13 cellular contexts compared by ENCODE assay signal in genomic region chr14:74684444-74684843, GRCh38. TPM values are rescaled to one million over a fixed set of nuclear protein-coding genes. Genes with fewer than 3 reads are reported as not detected.
DNase-seq lines count a peak whose midpoint lies in the region; ATAC-seq and TF ChIP-seq lines count a peak whose summit lies in the region.
"Had no signal": no experiment of that assay in that cellular context is flagged by ENCODE, and none has a peak within 500 bp of the region (broad histone marks: within the 10 kb centered on the region; RNA-seq: fewer than 3 reads in every experiment).

No MANE protein-coding gene starts in this region.

- no peaks in the 10 kb centered on the region for H4K20me1 ChIP-seq in mammary epithelial cell (ENCODE audit: insufficient read depth, low read length)

- no TSS peak for BruUV-seq in mammary epithelial cell (replicated peaks; lab: Mats Ljungman, UMichigan)

- in situ Hi-C loops in mammary epithelial cell (cut with MboI; ENCODE audit: low sequenced_read_pairs in 2 of 2), result no loop called here

- H3K79me2 ChIP-seq in mammary epithelial cell (ENCODE audit: insufficient read depth, low read length), result peaks cover 5% of the 10 kb centered on the region

- H3K4me1 ChIP-seq in mammary epithelial cell (ENCODE audit: insufficient read depth, low read length), result no peaks in the 10 kb centered on the region

- H3K4me2 ChIP-seq in mammary epithelial cell (ENCODE audit: insufficient read depth, low read depth, low read length), result no peak overlapping the region

- POLR2A ChIA-PET in activated CD4-positive, alpha-beta T cell treated with anti-CD3 and anti-CD28 coated beads, Interleukin-2, amount 10 ng/mL, durations not matched to agents 7 days and 5 days (lab: Charles Lee), result no interaction called here

- peak overlapping the region; percentile 33 for H3K27ac Mint-ChIP-seq in activated CD4-positive, alpha-beta T cell treated with anti-CD3 and anti-CD28 coated beads, Interleukin-2, amount 10 ng/mL, durations not matched to agents 7 days and 5 days
- H3K27ac Mint-ChIP-seq in activated CD4-positive, alpha-beta T cell treated with anti-CD3 and anti-CD28 coated beads, Interleukin-2, amount 10 ng/mL, durations not matched to agents 24 days and 14 days, result no peak overlapping the region
- no peak overlapping the region for H3K27ac Mint-ChIP-seq in stimulated activated memory B cell treated with anti-CD40 and anti-IgM and Interleukin-4, amounts not matched to agents 10 μg/mL and 1 μg/mL and 100 μg/mL, for 72 hours

- H3K4me1 Mint-ChIP-seq in activated CD4-positive, alpha-beta T cell treated with anti-CD3 and anti-CD28 coated beads, Interleukin-2, amount 10 ng/mL, durations not matched to agents 7 days and 5 days, result peaks cover 25% of the 10 kb centered on the region
- peaks cover 8% of the 10 kb centered on the region for H3K4me1 Mint-ChIP-seq in activated CD4-positive, alpha-beta T cell treated with anti-CD3 and anti-CD28 coated beads, Interleukin-2, amount 10 ng/mL, durations not matched to agents 24 days and 14 days
- H3K4me1 Mint-ChIP-seq in stimulated activated memory B cell treated with anti-CD40 and anti-IgM and Interleukin-4, amounts not matched to agents 10 μg/mL and 1 μg/mL and 100 μg/mL, for 72 hours, result peaks cover 29% of the 10 kb centered on the region

- no peaks in the 10 kb centered on the region for H3K9me3 ChIP-seq in mammary epithelial cell (replicated peaks; ENCODE audit: insufficient read depth, low read length)

- H3K27me3 Mint-ChIP-seq in activated CD4-positive, alpha-beta T cell treated with anti-CD3 and anti-CD28 coated beads, Interleukin-2, amount 10 ng/mL, durations not matched to agents 7 days and 5 days, result no peaks in the 10 kb centered on the region
- no peaks in the 10 kb centered on the region for H3K27me3 Mint-ChIP-seq in activated CD4-positive, alpha-beta T cell treated with anti-CD3 and anti-CD28 coated beads, Interleukin-2, amount 10 ng/mL, durations not matched to agents 24 days and 14 days
- no peaks in the 10 kb centered on the region for H3K27me3 Mint-ChIP-seq in stimulated activated memory B cell treated with anti-CD40 and anti-IgM and Interleukin-4, amounts not matched to agents 10 μg/mL and 1 μg/mL and 100 μg/mL, for 72 hours

- CTCF ChIA-PET in activated CD4-positive, alpha-beta T cell treated with anti-CD3 and anti-CD28 coated beads, Interleukin-2, amount 10 ng/mL, durations not matched to agents 7 days and 5 days (lab: Charles Lee), result interaction anchor here (0.7 kb wide), 1 partner anchor 78 kb away, joined by 6 read pairs; no protein-coding TSS in a partner anchor
- CTCF ChIA-PET in mammary epithelial cell (lab: Charles Lee; ENCODE audit: low non-redundant PET), result no interaction called here

- ATAC-seq in HG03095 (IDR thresholded peaks at IDR 0.05; ENCODE audit: unreplicated experiment), result peak; percentile 60
- peak; percentile 89 for ATAC-seq in stimulated activated memory B cell treated with anti-CD40 and anti-IgM and Interleukin-4, amounts not matched to agents 10 μg/mL and 1 μg/mL and 100 μg/mL, for 72 hours

- intact Hi-C loops in activated CD4-positive, alpha-beta T cell treated with anti-CD3 and anti-CD28 coated beads, Interleukin-2, amount 10 ng/mL, durations not matched to agents 24 days and 14 days (cut with micrococcal nuclease), result no loop called here
- intact Hi-C loops in mammary epithelial cell (cut with micrococcal nuclease), result no loop called here

- H3K36me3 ChIP-seq in mammary epithelial cell (ENCODE audit: insufficient read depth, low read length), result peaks cover 16% of the 10 kb centered on the region

- no peak for DNase-seq in activated CD4-positive, alpha-beta T cell treated with anti-CD3 and anti-CD28 coated beads, Interleukin-2, amount 10 ng/mL, durations not matched to agents 7 days and 5 days
- no peak for DNase-seq in activated CD4-positive, alpha-beta T cell treated with anti-CD3 and anti-CD28 coated beads, Interleukin-2, amount 10 ng/mL, durations not matched to agents 24 days and 14 days
- DNase-seq in SKM-1 treated with dmso at 0.1 percent for 144 hours (lab: John Stamatoyannopoulos, UW; ENCODE audit: unreplicated experiment) (peak; percentile 74), mammary epithelial cell (no peak), EL (no peak), GM03348 (ENCODE audit: low spot score) (no peak)
- DNase-seq: activated CD4-positive, alpha-beta T cell treated with anti-CD3 and anti-CD28 coated beads for 4 hours; activated naive CD4-positive, alpha-beta T cell; DMS79 treated with DMSO at 0.1 percent for 48 hours; foreskin melanocyte; NCI-H2081 had no signal

- TF ChIP-seq CTCF in mammary epithelial cell (conservative IDR thresholded peaks at IDR 0.05 in 1 of 2, IDR thresholded peaks at IDR 0.05 in 1 of 2; ENCODE audit: extremely low read depth in 1 of 2, insufficient read depth in 1 of 2, low read depth in 1 of 2, low read length in 2 of 2), result no peak

- dilution Hi-C loops in mammary epithelial cell (cut with HindIII; ENCODE audit: low sequenced_read_pairs), result no loop called here

- H3K27me3 ChIP-seq in mammary epithelial cell (ENCODE audit: insufficient read depth, low read length), result no peaks in the 10 kb centered on the region

- no peak overlapping the region for H2AFZ ChIP-seq in mammary epithelial cell (ENCODE audit: low read depth, low read length)

- 95% methylated on average over 12 of the region's 12 CpGs for WGBS in mammary epithelial cell (ENCODE audit: low coverage, missing lambda C conversion rate)

- H3K9ac ChIP-seq in mammary epithelial cell (ENCODE audit: insufficient read depth, low read length), result no peak overlapping the region

- H3K27ac ChIP-seq in mammary epithelial cell (ENCODE audit: insufficient read depth, low read depth, low read length), result no peak overlapping the region

- H3K36me3 Mint-ChIP-seq in activated CD4-positive, alpha-beta T cell treated with anti-CD3 and anti-CD28 coated beads, Interleukin-2, amount 10 ng/mL, durations not matched to agents 7 days and 5 days (ENCODE audit: low read depth), result peaks cover 40% of the 10 kb centered on the region
- H3K36me3 Mint-ChIP-seq in activated CD4-positive, alpha-beta T cell treated with anti-CD3 and anti-CD28 coated beads, Interleukin-2, amount 10 ng/mL, durations not matched to agents 24 days and 14 days (ENCODE audit: low read depth), result peaks cover 49% of the 10 kb centered on the region
- peaks cover 67% of the 10 kb centered on the region for H3K36me3 Mint-ChIP-seq in stimulated activated memory B cell treated with anti-CD40 and anti-IgM and Interleukin-4, amounts not matched to agents 10 μg/mL and 1 μg/mL and 100 μg/mL, for 72 hours

- H3K4me3 Mint-ChIP-seq in activated CD4-positive, alpha-beta T cell treated with anti-CD3 and anti-CD28 coated beads, Interleukin-2, amount 10 ng/mL, durations not matched to agents 7 days and 5 days, result no peak overlapping the region
- H3K4me3 Mint-ChIP-seq in activated CD4-positive, alpha-beta T cell treated with anti-CD3 and anti-CD28 coated beads, Interleukin-2, amount 10 ng/mL, durations not matched to agents 24 days and 14 days, result no peak overlapping the region
- H3K4me3 Mint-ChIP-seq in stimulated activated memory B cell treated with anti-CD40 and anti-IgM and Interleukin-4, amounts not matched to agents 10 μg/mL and 1 μg/mL and 100 μg/mL, for 72 hours, result peak overlapping the region; percentile 13

- H3K9me3 Mint-ChIP-seq in activated CD4-positive, alpha-beta T cell treated with anti-CD3 and anti-CD28 coated beads, Interleukin-2, amount 10 ng/mL, durations not matched to agents 7 days and 5 days, result no peaks in the 10 kb centered on the region
- no peaks in the 10 kb centered on the region for H3K9me3 Mint-ChIP-seq in activated CD4-positive, alpha-beta T cell treated with anti-CD3 and anti-CD28 coated beads, Interleukin-2, amount 10 ng/mL, durations not matched to agents 24 days and 14 days
- H3K9me3 Mint-ChIP-seq in stimulated activated memory B cell treated with anti-CD40 and anti-IgM and Interleukin-4, amounts not matched to agents 10 μg/mL and 1 μg/mL and 100 μg/mL, for 72 hours, result no peaks in the 10 kb centered on the region

- no peak overlapping the region for H3K4me3 ChIP-seq in mammary epithelial cell (replicated peaks in 1 of 3; ENCODE audit: insufficient read depth in 1 of 3, low read depth in 2 of 3, low read length in 3 of 3)

RNA-seq across cellular contexts. Expression of gene AREL1, which starts 28.4 kb away (rescaled TPM):
- 10 to 100 TPM; 44.1 to 44.2 TPM for total RNA-seq in activated CD4-positive, alpha-beta T cell treated with anti-CD3 and anti-CD28 coated beads, Interleukin-2, amount 10 ng/mL, durations not matched to agents 7 days and 5 days
- total RNA-seq in activated CD4-positive, alpha-beta T cell treated with anti-CD3 and anti-CD28 coated beads, Interleukin-2, amount 10 ng/mL, durations not matched to agents 24 days and 14 days, result 43.5 and 45.5 TPM in 2 replicates
- 10 to 100 TPM; 39.3 to 51.8 TPM for total RNA-seq in mammary epithelial cell
- 38.5 TPM for polyA plus RNA-seq in mammary epithelial cell
- 61.9 TPM for polyA minus RNA-seq in mammary epithelial cell

RNA-seq across cellular contexts. Expression of gene FCF1, which starts 28.5 kb away (rescaled TPM):
- 10 to 100 TPM; 60.1 to 81.9 TPM for total RNA-seq in activated CD4-positive, alpha-beta T cell treated with anti-CD3 and anti-CD28 coated beads, Interleukin-2, amount 10 ng/mL, durations not matched to agents 7 days and 5 days
- total RNA-seq in activated CD4-positive, alpha-beta T cell treated with anti-CD3 and anti-CD28 coated beads, Interleukin-2, amount 10 ng/mL, durations not matched to agents 24 days and 14 days, result 64.5 and 68.6 TPM in 2 replicates
- 10 to 100 TPM; 39.2 to 57.1 TPM for total RNA-seq in mammary epithelial cell
- 32.3 TPM for polyA plus RNA-seq in mammary epithelial cell
- polyA minus RNA-seq in mammary epithelial cell, result 46.0 TPM
